ENCODE assay signal across 18 cellular contexts in genomic region chr6:46476301-46476700, GRCh38. TPM values are rescaled to one million over a fixed set of nuclear protein-coding genes. Genes with fewer than 3 reads are reported as not detected.
DNase-seq lines count a peak whose midpoint lies in the region; ATAC-seq, FAIRE-seq and TF ChIP-seq lines count a peak whose summit lies in the region.
"Had no signal": no experiment of that assay in that cellular context is flagged by ENCODE, and none has a peak within 500 bp of the region (broad histone marks: within the 10 kb centered on the region; RNA-seq: fewer than 3 reads in every experiment).

No MANE protein-coding gene starts in this region.

- H3K4me3 ChIP-seq in GM23248 (no peak overlapping the region), epithelial cell of esophagus (ENCODE audit: low read length) (no peak overlapping the region), WERI-Rb-1 (ENCODE audit: low read depth, low read length) (no peak overlapping the region), HepG2 (replicated peaks in 1 of 3; ENCODE audit: insufficient read depth in 1 of 3, low read depth in 2 of 3, low read length in 3 of 3) (no peak overlapping the region)
- H3K4me3 ChIP-seq: BLaER1 had no signal

- no peak overlapping the region for H3K27ac Mint-ChIP-seq in natural killer cell treated with Interleukin-12 subunit alpha and Interleukin-12 subunit beta and Interleukin-15 and Interleukin-18, amount 100 ng/mL, for 72 hours
- H3K27ac Mint-ChIP-seq: CD4-positive, alpha-beta memory T cell had no signal

- H3K4me1 Mint-ChIP-seq in natural killer cell treated with Interleukin-12 subunit alpha and Interleukin-12 subunit beta and Interleukin-15 and Interleukin-18, amount 100 ng/mL, for 72 hours (ENCODE audit: low read depth in 2 of 2) = no peaks in the 10 kb centered on the region
- H3K4me1 Mint-ChIP-seq: CD14-positive monocyte; CD4-positive, alpha-beta memory T cell had no signal

- TF ChIP-seq POLR2A in HepG2 (IDR thresholded peaks at IDR 0.05; ENCODE audit: insufficient read depth in 1 of 2, low read depth in 2 of 2, low read length in 2 of 2) = no peak

- POLR2A ChIA-PET in HepG2 (lab: Yijun Ruan, JAX) = no interaction called here

- H3K4me2 ChIP-seq in GM23248 (ENCODE audit: unreplicated experiment) (no peak overlapping the region), HepG2 (ENCODE audit: low read depth, low read length) (no peak overlapping the region)
- H3K4me2 ChIP-seq: BLaER1 had no signal

- BruUV-seq in HepG2 (replicated peaks; lab: Mats Ljungman, UMichigan) = no TSS peak

- ATAC-seq in HepG2 = no peak
- no peak for ATAC-seq in natural killer cell treated with Interleukin-12 subunit alpha and Interleukin-12 subunit beta and Interleukin-15 and Interleukin-18, amount 100 ng/mL, for 72 hours

- H3F3A ChIP-seq in GM23248 (ENCODE audit: insufficient read depth) = peaks cover 21% of the 10 kb centered on the region

- H3K9ac ChIP-seq in GM23248 (no peak overlapping the region), HepG2 (ENCODE audit: insufficient read depth, low read depth, low read length) (no peak overlapping the region)
- H3K9ac ChIP-seq: BLaER1 had no signal

- no peaks in the 10 kb centered on the region for H3K36me3 ChIP-seq in GM23248 (ENCODE audit: low read depth)
- H3K36me3 ChIP-seq in WERI-Rb-1 = no peaks in the 10 kb centered on the region
- H3K36me3 ChIP-seq in HepG2 (replicated peaks in 1 of 2; ENCODE audit: control insufficient read depth in 1 of 2, insufficient read depth in 2 of 2, low read length in 2 of 2) = no peaks in the 10 kb centered on the region
- H3K36me3 ChIP-seq: BLaER1 had no signal

- no peaks in the 10 kb centered on the region for H3K9me3 ChIP-seq in GM23248 (ENCODE audit: low read depth)
- H3K9me3 ChIP-seq in WERI-Rb-1 (ENCODE audit: severe bottlenecking) = no peaks in the 10 kb centered on the region
- H3K9me3 ChIP-seq in HepG2 (ENCODE audit: low read length) = no peaks in the 10 kb centered on the region
- H3K9me3 ChIP-seq: BLaER1 had no signal

- no peaks in the 10 kb centered on the region for H3K9me3 Mint-ChIP-seq in natural killer cell treated with Interleukin-12 subunit alpha and Interleukin-12 subunit beta and Interleukin-15 and Interleukin-18, amount 100 ng/mL, for 72 hours

- H3K27me3 Mint-ChIP-seq in natural killer cell treated with Interleukin-12 subunit alpha and Interleukin-12 subunit beta and Interleukin-15 and Interleukin-18, amount 100 ng/mL, for 72 hours = peaks cover 27 to 60% of the 10 kb centered on the region in 2 donors

- H3K27me3 ChIP-seq in GM23248 (replicated peaks; ENCODE audit: insufficient read depth) (no peaks in the 10 kb centered on the region), WERI-Rb-1 (ENCODE audit: insufficient read depth, low read depth, severe bottlenecking) (no peaks in the 10 kb centered on the region), HepG2 (ENCODE audit: control insufficient read depth in 1 of 2, insufficient read depth in 2 of 2, low read length in 2 of 2) (no peaks in the 10 kb centered on the region)
- H3K27me3 ChIP-seq: BLaER1 had no signal

- no peak for FAIRE-seq in HepG2 (lab: Jason Lieb, UNC)

- TF ChIP-seq EP300 in HepG2 (IDR thresholded peaks at IDR 0.05; ENCODE audit: low read depth in 2 of 2, low read length in 2 of 2) = no peak
- no peak for TF ChIP-seq EP300 in HepG2 (CRISPR knock-in tag; IDR thresholded peaks at IDR 0.05; ENCODE audit: borderline replicate concordance)

- H3K4me3 Mint-ChIP-seq in natural killer cell treated with Interleukin-12 subunit alpha and Interleukin-12 subunit beta and Interleukin-15 and Interleukin-18, amount 100 ng/mL, for 72 hours = no peak overlapping the region
- H3K4me3 Mint-ChIP-seq: CD14-positive monocyte; CD4-positive, alpha-beta memory T cell had no signal

- H3K4me1 ChIP-seq in GM23248 (ENCODE audit: insufficient read depth) = peaks cover 38% of the 10 kb centered on the region
- no peaks in the 10 kb centered on the region for H3K4me1 ChIP-seq in HepG2 (ENCODE audit: insufficient read depth, low read length)
- H3K4me1 ChIP-seq: BLaER1 had no signal

- CTCF ChIA-PET in HepG2 (lab: Yijun Ruan, JAX; ENCODE audit: low intra/inter-chr PET ratio, low total read pairs) = no interaction called here

- H3K27ac ChIP-seq in GM23248 (no peak overlapping the region), WERI-Rb-1 (no peak overlapping the region), HepG2 (ENCODE audit: extremely low read length, insufficient read depth, low read length) (no peak overlapping the region)
- H3K27ac ChIP-seq: BLaER1 had no signal

- H4K20me1 ChIP-seq in GM23248 (ENCODE audit: insufficient read depth) (no peaks in the 10 kb centered on the region), HepG2 (ENCODE audit: insufficient read depth, low read length) (no peaks in the 10 kb centered on the region)
- H4K20me1 ChIP-seq: BLaER1 had no signal

- H3K9me2 ChIP-seq in GM23248 (ENCODE audit: insufficient read depth) = peaks cover 6% of the 10 kb centered on the region; the same call in 1 of the 2 replicates

- H3K36me3 Mint-ChIP-seq in natural killer cell treated with Interleukin-12 subunit alpha and Interleukin-12 subunit beta and Interleukin-15 and Interleukin-18, amount 100 ng/mL, for 72 hours = no peaks in the 10 kb centered on the region
- H3K36me3 Mint-ChIP-seq: CD14-positive monocyte; CD4-positive, alpha-beta memory T cell had no signal

- in situ Hi-C loops in GM23248 (cut with MboI) (no loop called here), HepG2 (cut with HindIII; ENCODE audit: extremely low pct_ligation_motif_present, low pct_unique_long_range_greater_than_20kb) (no loop called here)

- H2AFZ ChIP-seq in GM23248 = no peak overlapping the region
- no peak overlapping the region for H2AFZ ChIP-seq in HepG2 (ENCODE audit: low read length)

- peak; percentile 40 for DNase-seq in AG08395 (ENCODE audit: low spot score)
- DNase-seq in GM23248 = peak; percentile 82
- peak; percentile 9 for DNase-seq in epithelial cell of esophagus (ENCODE audit: low read depth)
- peak; percentile 25 for DNase-seq in iris pigment epithelial cell (ENCODE audit: low read depth)
- DNase-seq in WERI-Rb-1 = no peak
- DNase-seq in posterior cingulate gyrus = no peak
- DNase-seq in HepG2 (ENCODE audit: low spot score) = no peak
- no peak for DNase-seq in natural killer cell treated with Interleukin-12 subunit alpha and Interleukin-12 subunit beta and Interleukin-15 and Interleukin-18, amount 100 ng/mL, for 72 hours (ENCODE audit: low spot score)
- DNase-seq: 8988T; CD4-positive, alpha-beta memory T cell; DMS153; DMS79; GDM1; GOT3; H7 had no signal

- intact Hi-C loops in posterior cingulate gyrus (cut with DNase I) = no loop called here
- intact Hi-C loops in HepG2 (cut with micrococcal nuclease; ENCODE audit: unreplicated experiment) = no loop called here

- no peak for TF ChIP-seq RAD21 in HepG2 (CRISPR knock-in tag; IDR thresholded peaks at IDR 0.05)

- H3K79me2 ChIP-seq in GM23248 (ENCODE audit: insufficient read depth) = no peaks in the 10 kb centered on the region
- no peaks in the 10 kb centered on the region for H3K79me2 ChIP-seq in HepG2 (ENCODE audit: insufficient read depth, low read length)

- TF ChIP-seq CTCF in epithelial cell of esophagus (IDR thresholded peaks at IDR 0.05; ENCODE audit: insufficient read depth, low read depth, low read length, missing control alignments) = no peak
- no peak for TF ChIP-seq CTCF in WERI-Rb-1 (IDR thresholded peaks at IDR 0.05; ENCODE audit: low read depth, low read length)
- no peak for TF ChIP-seq CTCF in HepG2 (CRISPR knock-in tag; IDR thresholded peaks at IDR 0.05)

TF ChIP-seq in HepG2, 621 proteins besides CTCF, POLR2A, EP300 and RAD21 (continues in another document):
- no peak for TF ChIP-seq MAX (IDR thresholded peaks at IDR 0.05)

RNA-seq across cellular contexts. Expression of gene RCAN2, which starts 14.9 kb away (rescaled TPM):
- total RNA-seq in GM23248 (2014; rRNA removed; shearing (Covaris generic)) = 6.5 and 7.6 TPM in 2 replicates
- polyA plus RNA-seq in GM23248 (2016; fragmentation: Nextera tagmentation; extraction: Ambion mirVana) (8.7 and 8.8 TPM in 2 replicates), HepG2 (2011; rRNA removed) (not detected in 2 replicates)
- not detected in 2 replicates for total RNA-seq in HepG2 (2016; rRNA removed; fragmentation: Illumina TruSeq; extraction: Trizol)
- total RNA-seq in HepG2 (2016; cell fraction: cytosol; rRNA removed; fragmentation: Illumina TruSeq; extraction: Trizol; ENCODE audit: low read depth) = not detected in 2 replicates
- total RNA-seq in HepG2 (2016; cell fraction: insoluble cytoplasmic fraction; rRNA removed; fragmentation: Illumina TruSeq; extraction: Trizol) = not detected in 2 replicates
- not detected in 2 replicates for total RNA-seq in HepG2 (2016; cell fraction: membrane; rRNA removed; fragmentation: Illumina TruSeq; extraction: Trizol)
- total RNA-seq in HepG2 (2016; cell fraction: nucleus; rRNA removed; fragmentation: Illumina TruSeq; extraction: Trizol) = not detected in 2 replicates
- not detected in 2 replicates for polyA plus RNA-seq in HepG2 (2011; cell fraction: cytosol; rRNA removed)
- polyA plus RNA-seq in HepG2 (2011; cell fraction: nucleus; rRNA removed) = not detected in 2 replicates
- polyA plus RNA-seq in HepG2 (2012) = not detected in 2 replicates
- polyA plus RNA-seq in HepG2 (2016; cell fraction: cytosol; fragmentation: Illumina TruSeq; extraction: Trizol; ENCODE audit: low read depth) = not detected in 2 replicates
- not detected in 2 replicates for polyA plus RNA-seq in HepG2 (2016; cell fraction: insoluble cytoplasmic fraction; fragmentation: Illumina TruSeq; extraction: Trizol; ENCODE audit: low read depth)
- polyA plus RNA-seq in HepG2 (2016; cell fraction: membrane; fragmentation: Illumina TruSeq; extraction: Trizol; ENCODE audit: low read depth) = not detected in 2 replicates
- not detected in 2 replicates for polyA plus RNA-seq in HepG2 (2016; cell fraction: nucleus; fragmentation: Illumina TruSeq; extraction: Trizol; ENCODE audit: insufficient read depth, low read depth)
- not detected in 2 replicates for polyA minus RNA-seq in HepG2 (2011; rRNA and poly(A)+ RNA removed; ENCODE audit: low replicate concordance)
- polyA minus RNA-seq in HepG2 (2011; cell fraction: cytosol; rRNA and poly(A)+ RNA removed) = not detected in 2 replicates
- polyA minus RNA-seq in HepG2 (2011; cell fraction: nucleus; rRNA and poly(A)+ RNA removed) = not detected in 2 replicates
- 1 to 10 TPM in 1 of 2 donors, under 1 TPM in 1; 0.55 to 7.6 TPM for total RNA-seq in natural killer cell treated with Interleukin-12 subunit alpha and Interleukin-12 subunit beta and Interleukin-15 and Interleukin-18, amount 100 ng/mL, for 72 hours
- total RNA-seq: A673; CD4-positive, alpha-beta memory T cell had no signal
- polyA plus RNA-seq: CD14-positive monocyte had no signal

Comparison
In these comparisons a context has a peak if more than half of its experiments do, and no peak if none do; other contexts are left out.
1. DNase-seq: peak in AG08395 (single experiment), GM23248 (single experiment), epithelial cell of esophagus (single experiment) and iris pigment epithelial cell (single experiment); none in WERI-Rb-1 (single experiment), posterior cingulate gyrus (0 of 10), HepG2 (single experiment) and natural killer cell treated with Interleukin-12 subunit alpha and Interleukin-12 subunit beta and Interleukin-15 and Interleukin-18, amount 100 ng/mL, for 72 hours (single experiment).